ENCODE assay signal across 8 cellular contexts in genomic region chr9:137294684-137295312, GRCh38. TPM values are rescaled to one million over a fixed set of nuclear protein-coding genes. Genes with fewer than 3 reads are reported as not detected.
DNase-seq lines count a peak whose midpoint lies in the region; ATAC-seq and TF ChIP-seq lines count a peak whose summit lies in the region.

No MANE protein-coding gene starts in this region.

- no peaks in the 10 kb centered on the region for H3K9me3 ChIP-seq in hepatocyte (ENCODE audit: low read depth)
- no peaks in the 10 kb centered on the region for H3K9me3 ChIP-seq in thoracic aorta
- no peaks in the 10 kb centered on the region for H3K9me3 ChIP-seq in effector memory CD4-positive, alpha-beta T cell (ENCODE audit: control insufficient read depth, low read length)

- peaks cover 5% of the 10 kb centered on the region for H3K79me2 ChIP-seq in hepatocyte

- H3K27ac ChIP-seq in hepatocyte (peak overlapping the region; percentile 96), thoracic aorta (no peak overlapping the region)
- no peak overlapping the region for H3K27ac ChIP-seq in effector memory CD4-positive, alpha-beta T cell (ENCODE audit: insufficient read depth, low read length, poor library complexity, severe bottlenecking)

- H3K4me1 ChIP-seq in hepatocyte (ENCODE audit: insufficient read depth) (peaks cover 48% of the 10 kb centered on the region), thoracic aorta (ENCODE audit: control insufficient read depth in 1 of 2, low read depth in 2 of 2) (peaks cover 5 to 8% of the 10 kb centered on the region in 2 donors)
- peaks cover 4% of the 10 kb centered on the region for H3K4me1 ChIP-seq in effector memory CD4-positive, alpha-beta T cell (ENCODE audit: control insufficient read depth, insufficient read depth, low read length, poor library complexity, severe bottlenecking)

- H3K4me2 ChIP-seq in hepatocyte, result peak overlapping the region; percentile 91

- peak; percentile 36 for TF ChIP-seq CTCF in hepatocyte (IDR thresholded peaks at IDR 0.05; ENCODE audit: poor library complexity)
- TF ChIP-seq CTCF in thoracic aorta (IDR thresholded peaks at IDR 0.05), result peak; percentile 4

- H3K4me3 ChIP-seq in hepatocyte (no peak overlapping the region), thoracic aorta (peak overlapping the region; percentile 63)
- no peak overlapping the region for H3K4me3 ChIP-seq in effector memory CD4-positive, alpha-beta T cell (ENCODE audit: insufficient read depth, low read depth, low read length, poor library complexity, severe bottlenecking)

- H3K27me3 ChIP-seq in hepatocyte (no peaks in the 10 kb centered on the region), thoracic aorta (replicated peaks; ENCODE audit: insufficient read depth) (peaks cover 10% of the 10 kb centered on the region)
- peaks cover 51% of the 10 kb centered on the region for H3K27me3 ChIP-seq in effector memory CD4-positive, alpha-beta T cell (replicated peaks; ENCODE audit: control insufficient read depth, insufficient read depth, low read length, poor library complexity, severe bottlenecking)

- no peak for ATAC-seq in thoracic aorta (ENCODE audit: insufficient number of reproducible peaks, low FRiP score, low read depth)
- ATAC-seq in GM19395 (IDR thresholded peaks at IDR 0.05; ENCODE audit: unreplicated experiment), result no peak

- peak; percentile 41 for DNase-seq in stimulated activated CD4-positive, alpha-beta T cell treated with anti-CD3 and anti-CD28 coated beads, Interleukin-15, amount 100 ng/mL, for 24 hours
- DNase-seq in stimulated activated CD4-positive, alpha-beta T cell treated with anti-CD3 and anti-CD28 coated beads, Interleukin-4, amount 100 ng/mL, for 4 hours, result no peak
- peak; percentile 33 for DNase-seq in activated naive CD4-positive, alpha-beta T cell treated with anti-CD3 and anti-CD28 coated beads, Interleukin-2, amount 50 U/mL, for 16 hours
- peak; percentile 56 for DNase-seq in hepatocyte (ENCODE audit: low spot score)
- DNase-seq in thoracic aorta (ENCODE audit: low spot score), result no peak
- DNase-seq in cortex of kidney (lab: John Stamatoyannopoulos, UW), result no peak
- DNase-seq in effector memory CD4-positive, alpha-beta T cell, result no peak

- peak overlapping the region; percentile 31 for H2AFZ ChIP-seq in hepatocyte

- 29% methylated on average over 38 of the region's 39 CpGs for WGBS in hepatocyte (ENCODE audit: low lambda C conversion rate, missing lambda C conversion rate)

- H3K36me3 ChIP-seq in hepatocyte (replicated peaks; ENCODE audit: insufficient read depth, low read depth), result no peaks in the 10 kb centered on the region
- H3K36me3 ChIP-seq in thoracic aorta, result no peaks in the 10 kb centered on the region
- no peaks in the 10 kb centered on the region for H3K36me3 ChIP-seq in effector memory CD4-positive, alpha-beta T cell (ENCODE audit: control insufficient read depth, insufficient read depth, low read length)

- no peaks in the 10 kb centered on the region for H4K20me1 ChIP-seq in hepatocyte (ENCODE audit: insufficient read depth, poor library complexity, severe bottlenecking)

- H3K9me2 ChIP-seq in hepatocyte (replicated peaks; ENCODE audit: insufficient read depth), result no peaks in the 10 kb centered on the region

RNA-seq across cellular contexts. Expression of gene NRARP, which starts 7.3 kb away (rescaled TPM):
- total RNA-seq in hepatocyte (5.3 and 8.2 TPM in 2 replicates), thoracic aorta (10 to 100 TPM in 1 of 2 donors, 1 to 10 TPM in 1; 8.5 to 16.9 TPM)
- 13.1 and 18.7 TPM in 2 replicates for polyA plus RNA-seq in hepatocyte

RNA-seq across cellular contexts. Expression of gene TOR4A, which starts 17.3 kb away (rescaled TPM):
- total RNA-seq in hepatocyte (13.7 and 14.4 TPM in 2 replicates), thoracic aorta (10 to 100 TPM; 26.4 to 43.5 TPM)
- 8.0 and 10.1 TPM in 2 replicates for polyA plus RNA-seq in hepatocyte

RNA-seq across cellular contexts. Expression of gene NELFB, which starts 39.7 kb away (rescaled TPM):
- total RNA-seq in hepatocyte (36.4 and 41.4 TPM in 2 replicates), thoracic aorta (10 to 100 TPM; 37.2 to 40.6 TPM)
- polyA plus RNA-seq in hepatocyte, result 61.1 and 63.5 TPM in 2 replicates

RNA-seq across cellular contexts. Expression of gene STPG3, which starts 43.7 kb away (rescaled TPM):
- total RNA-seq in hepatocyte (not detected in 2 replicates), thoracic aorta (not detected)
- 1.5 and 2.5 TPM in 2 replicates for polyA plus RNA-seq in hepatocyte

RNA-seq across cellular contexts. Expression of gene TUBB4B, which starts 53.7 kb away (rescaled TPM):
- 309 and 313 TPM in 2 replicates for total RNA-seq in hepatocyte
- polyA plus RNA-seq in hepatocyte, result 388 and 446 TPM in 2 replicates
- 100 to 1,000 TPM; 172 to 193 TPM for total RNA-seq in thoracic aorta

Comparison
In these comparisons a context has a peak if more than half of its experiments do, and no peak if none do; other contexts are left out.
1. DNase-seq: peak in stimulated activated CD4-positive, alpha-beta T cell treated with anti-CD3 and anti-CD28 coated beads, Interleukin-15, amount 100 ng/mL, for 24 hours (single experiment), activated naive CD4-positive, alpha-beta T cell treated with anti-CD3 and anti-CD28 coated beads, Interleukin-2, amount 50 U/mL, for 16 hours (single experiment) and hepatocyte (single experiment); none in stimulated activated CD4-positive, alpha-beta T cell treated with anti-CD3 and anti-CD28 coated beads, Interleukin-4, amount 100 ng/mL, for 4 hours (0 of 2), thoracic aorta (single experiment), cortex of kidney (single experiment) and effector memory CD4-positive, alpha-beta T cell (0 of 3).